ENCODE assay signal across 1 cellular context in the genomic region with DNA sequence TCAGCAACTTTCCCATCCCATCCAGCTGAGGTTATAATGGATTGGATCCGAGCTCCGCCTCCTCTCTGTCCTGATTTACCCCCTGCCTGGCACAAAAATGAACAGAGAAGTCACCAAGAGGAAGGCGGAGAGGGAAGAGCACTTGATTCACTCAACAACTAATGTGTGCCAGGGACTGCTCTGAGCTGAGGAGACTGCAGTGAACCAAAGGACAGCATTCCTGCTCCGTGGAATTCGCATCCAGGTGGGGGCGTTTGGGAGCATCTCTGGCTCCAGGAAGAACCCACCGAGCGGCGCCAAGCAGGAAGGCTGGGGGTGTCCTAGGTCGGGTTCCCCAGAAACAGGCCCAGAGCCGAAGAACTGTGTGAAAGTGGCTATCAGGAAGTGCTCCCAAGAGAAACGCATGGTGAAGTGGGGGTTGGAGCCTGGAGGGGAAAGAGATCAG.
TF ChIP-seq lines count a peak whose summit lies in the region.

No MANE protein-coding gene starts in this region.

TF ChIP-seq in HepG2, 621 proteins besides CTCF, POLR2A, EP300 and RAD21:
- no peak for TF ChIP-seq ZSCAN9 (CRISPR knock-in tag; IDR thresholded peaks at IDR 0.05; ENCODE audit: borderline replicate concordance)
- TF ChIP-seq, protein P1, sequence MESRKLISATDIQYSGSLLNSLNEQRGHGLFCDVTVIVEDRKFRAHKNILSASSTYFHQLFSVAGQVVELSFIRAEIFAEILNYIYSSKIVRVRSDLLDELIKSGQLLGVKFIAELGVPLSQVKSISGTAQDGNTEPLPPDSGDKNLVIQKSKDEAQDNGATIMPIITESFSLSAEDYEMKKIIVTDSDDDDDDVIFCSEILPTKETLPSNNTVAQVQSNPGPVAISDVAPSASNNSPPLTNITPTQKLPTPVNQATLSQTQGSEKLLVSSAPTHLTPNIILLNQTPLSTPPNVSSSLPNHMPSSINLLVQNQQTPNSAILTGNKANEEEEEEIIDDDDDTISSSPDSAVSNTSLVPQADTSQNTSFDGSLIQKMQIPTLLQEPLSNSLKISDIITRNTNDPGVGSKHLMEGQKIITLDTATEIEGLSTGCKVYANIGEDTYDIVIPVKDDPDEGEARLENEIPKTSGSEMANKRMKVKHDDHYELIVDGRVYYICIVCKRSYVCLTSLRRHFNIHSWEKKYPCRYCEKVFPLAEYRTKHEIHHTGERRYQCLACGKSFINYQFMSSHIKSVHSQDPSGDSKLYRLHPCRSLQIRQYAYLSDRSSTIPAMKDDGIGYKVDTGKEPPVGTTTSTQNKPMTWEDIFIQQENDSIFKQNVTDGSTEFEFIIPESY (CRISPR knock-in tag; IDR thresholded peaks at IDR 0.05) = peak; percentile 98
- TF ChIP-seq, protein P2, sequence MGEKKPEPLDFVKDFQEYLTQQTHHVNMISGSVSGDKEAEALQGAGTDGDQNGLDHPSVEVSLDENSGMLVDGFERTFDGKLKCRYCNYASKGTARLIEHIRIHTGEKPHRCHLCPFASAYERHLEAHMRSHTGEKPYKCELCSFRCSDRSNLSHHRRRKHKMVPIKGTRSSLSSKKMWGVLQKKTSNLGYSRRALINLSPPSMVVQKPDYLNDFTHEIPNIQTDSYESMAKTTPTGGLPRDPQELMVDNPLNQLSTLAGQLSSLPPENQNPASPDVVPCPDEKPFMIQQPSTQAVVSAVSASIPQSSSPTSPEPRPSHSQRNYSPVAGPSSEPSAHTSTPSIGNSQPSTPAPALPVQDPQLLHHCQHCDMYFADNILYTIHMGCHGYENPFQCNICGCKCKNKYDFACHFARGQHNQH (CRISPR knock-in tag; IDR thresholded peaks at IDR 0.05) = no peak
- no peak for TF ChIP-seq PTBP1 (IDR thresholded peaks at IDR 0.05; ENCODE audit: low read depth, low read length, poor library complexity, severe bottlenecking)
- no peak for TF ChIP-seq BCLAF1 (IDR thresholded peaks at IDR 0.05)
- TF ChIP-seq STAG1 (CRISPR knock-in tag; IDR thresholded peaks at IDR 0.05) = peak; percentile 13; the same call in 1 of the 2 replicates
- TF ChIP-seq U2AF1 (optimal IDR thresholded peaks at IDR 0.05; ENCODE audit: low read depth, low read length) = peak; percentile 46
- TF ChIP-seq, protein P3, sequence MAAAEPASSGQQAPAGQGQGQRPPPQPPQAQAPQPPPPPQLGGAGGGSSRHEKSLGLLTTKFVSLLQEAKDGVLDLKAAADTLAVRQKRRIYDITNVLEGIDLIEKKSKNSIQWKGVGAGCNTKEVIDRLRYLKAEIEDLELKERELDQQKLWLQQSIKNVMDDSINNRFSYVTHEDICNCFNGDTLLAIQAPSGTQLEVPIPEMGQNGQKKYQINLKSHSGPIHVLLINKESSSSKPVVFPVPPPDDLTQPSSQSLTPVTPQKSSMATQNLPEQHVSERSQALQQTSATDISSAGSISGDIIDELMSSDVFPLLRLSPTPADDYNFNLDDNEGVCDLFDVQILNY (CRISPR knock-in tag; conservative IDR thresholded peaks at IDR 0.05) = no peak
- no peak for TF ChIP-seq ZIK1 (CRISPR knock-in tag; IDR thresholded peaks at IDR 0.05; ENCODE audit: borderline replicate concordance, low read depth)
- 0 out of 2 replicates have a peak, but pooled peaks have one; percentile 21 for TF ChIP-seq ZNF737 (CRISPR knock-in tag; IDR thresholded peaks at IDR 0.05; ENCODE audit: borderline replicate concordance)
- TF ChIP-seq ZNF766 (CRISPR knock-in tag; IDR thresholded peaks at IDR 0.05; ENCODE audit: borderline replicate concordance) = no peak
- no peak for TF ChIP-seq ARNT2 (CRISPR knock-in tag; IDR thresholded peaks at IDR 0.05; ENCODE audit: low read depth)
